7 cellular contexts compared by ENCODE assay signal in genomic region chr2:87569689-87570397, GRCh38.
DNase-seq lines count a peak whose midpoint lies in the region; ATAC-seq, FAIRE-seq and TF ChIP-seq lines count a peak whose summit lies in the region.
"Not testable (repeated sequence)": the region's sequence is repeated elsewhere in the genome, so short reads cannot be mapped to it uniquely, and the experiment has no call there.

No MANE protein-coding gene starts in this region.

- BruUV-seq in K562 (replicated peaks; lab: Mats Ljungman, UMichigan) = not testable (repeated sequence)

- DNase-seq in CD4-positive, alpha-beta T cell; activated T-cell treated with anti-CD3 and anti-CD28 coated beads, Interleukin-2, amount 50 U/mL, for 72 hours; sciatic nerve (ENCODE audit: low spot score): not testable (repeated sequence)
- DNase-seq in T-cell (peak in 1 of 34 experiments; percentile 40), K562 (ENCODE audit: extremely low read depth in 1 of 4, low spot score in 3 of 4) (peak in 2 of 4 experiments; percentile 0 to 1)
- peak; percentile 70 for DNase-seq in activated CD4-positive, alpha-beta T cell treated with anti-CD3 and anti-CD28 coated beads, Interleukin-2, amount 10 ng/mL, durations not matched to agents 24 days and 14 days

- not testable (repeated sequence) for H3K27ac ChIP-seq in CD4-positive, alpha-beta T cell (ENCODE audit: low read depth, low read length); K562 (ENCODE audit: extremely low read depth, low read depth, low read length)

- CTCF ChIA-PET in CD4-positive, alpha-beta T cell (lab: Charles Lee); T-cell (lab: Charles Lee); K562 (lab: Yijun Ruan, JAX; ENCODE audit: low intra/inter-chr PET ratio): not testable (repeated sequence)

- TF ChIP-seq CTCF in CD4-positive, alpha-beta T cell (IDR thresholded peaks at IDR 0.05); K562 (IDR thresholded peaks at IDR 0.05 in 2 of 3, conservative IDR thresholded peaks at IDR 0.05 in 1 of 3; ENCODE audit: insufficient read depth in 2 of 3, low read depth in 1 of 3, low read length in 3 of 3): not testable (repeated sequence)

- WGBS in K562 (ENCODE audit: insufficient coverage, low coverage, missing lambda C conversion rate) = 71% methylated on average over 9 of the region's 11 CpGs

- H3K9me1 ChIP-seq in K562 (ENCODE audit: control insufficient read depth, insufficient read depth, low read length) = not testable (repeated sequence)

- not testable (repeated sequence) for H3K9me3 Mint-ChIP-seq in CD4-positive, alpha-beta T cell; T-cell; activated CD4-positive, alpha-beta T cell treated with anti-CD3 and anti-CD28 coated beads, Interleukin-2, amount 10 ng/mL, durations not matched to agents 24 days and 14 days; activated T-cell treated with anti-CD3 and anti-CD28 coated beads, Interleukin-2, amount 50 U/mL, for 72 hours; activated naive CD4-positive, alpha-beta T cell treated with anti-CD3 and anti-CD28 coated beads, Interleukin-2, amount 50 U/mL, for 24 hours

- H3K27me3 ChIP-seq in CD4-positive, alpha-beta T cell (ENCODE audit: control insufficient read depth, insufficient read depth, low read length); K562 (ENCODE audit: control insufficient read depth in 2 of 2, insufficient read depth in 2 of 2, low read length in 2 of 2): not testable (repeated sequence)

- not testable (repeated sequence) for TF ChIP-seq EP300 in K562 (IDR thresholded peaks at IDR 0.05; ENCODE audit: low read length)

- FAIRE-seq in K562 (lab: Jason Lieb, UNC) = not testable (repeated sequence)

- POLR2A ChIA-PET in CD4-positive, alpha-beta T cell (lab: Charles Lee); T-cell (lab: Charles Lee); K562 (lab: Yijun Ruan, JAX): not testable (repeated sequence)

- H3K79me2 ChIP-seq in K562 (ENCODE audit: control insufficient read depth, insufficient read depth, low read length) = not testable (repeated sequence)

- peak overlapping the region; percentile 12 for H3K4me3 Mint-ChIP-seq in CD4-positive, alpha-beta T cell
- peak overlapping the region in 1 of 3 donors; percentile 62 for H3K4me3 Mint-ChIP-seq in T-cell
- H3K4me3 Mint-ChIP-seq in activated CD4-positive, alpha-beta T cell treated with anti-CD3 and anti-CD28 coated beads, Interleukin-2, amount 10 ng/mL, durations not matched to agents 24 days and 14 days = peak overlapping the region; percentile 73
- H3K4me3 Mint-ChIP-seq in activated T-cell treated with anti-CD3 and anti-CD28 coated beads, Interleukin-2, amount 50 U/mL, for 72 hours = peak overlapping the region; percentile 67 to 69
- peak overlapping the region; percentile 78 for H3K4me3 Mint-ChIP-seq in activated naive CD4-positive, alpha-beta T cell treated with anti-CD3 and anti-CD28 coated beads, Interleukin-2, amount 50 U/mL, for 24 hours

- not testable (repeated sequence) for H3K4me2 ChIP-seq in K562 (ENCODE audit: insufficient read depth, low read length)

- not testable (repeated sequence) for H3K9ac ChIP-seq in K562 (ENCODE audit: insufficient read depth in 1 of 2, low read depth in 2 of 2, low read length in 2 of 2)

- H2AFZ ChIP-seq in K562 (ENCODE audit: low read depth, low read length) = not testable (repeated sequence)

- not testable (repeated sequence) for H3K36me3 ChIP-seq in K562 (ENCODE audit: control insufficient read depth, insufficient read depth, low read length)

- peaks cover 15% of the 10 kb centered on the region for H3K4me1 Mint-ChIP-seq in CD4-positive, alpha-beta T cell (ENCODE audit: low read depth)
- H3K4me1 Mint-ChIP-seq in T-cell = peaks cover 6 to 22% (median 12%) of the 10 kb centered on the region in 3 donors
- peaks cover 12% of the 10 kb centered on the region for H3K4me1 Mint-ChIP-seq in activated CD4-positive, alpha-beta T cell treated with anti-CD3 and anti-CD28 coated beads, Interleukin-2, amount 10 ng/mL, durations not matched to agents 24 days and 14 days
- H3K4me1 Mint-ChIP-seq in activated T-cell treated with anti-CD3 and anti-CD28 coated beads, Interleukin-2, amount 50 U/mL, for 72 hours (ENCODE audit: low read depth) = peaks cover 19% of the 10 kb centered on the region
- peaks cover 28% of the 10 kb centered on the region for H3K4me1 Mint-ChIP-seq in activated naive CD4-positive, alpha-beta T cell treated with anti-CD3 and anti-CD28 coated beads, Interleukin-2, amount 50 U/mL, for 24 hours

- TF ChIP-seq RAD21 in K562 (CRISPR knock-in tag; conservative IDR thresholded peaks at IDR 0.05 in 1 of 2, IDR thresholded peaks at IDR 0.05 in 1 of 2) = not testable (repeated sequence)

- in situ Hi-C loops in K562 (cut with MboI) = not testable (repeated sequence)

- H3K27me3 Mint-ChIP-seq in CD4-positive, alpha-beta T cell; T-cell; activated CD4-positive, alpha-beta T cell treated with anti-CD3 and anti-CD28 coated beads, Interleukin-2, amount 10 ng/mL, durations not matched to agents 24 days and 14 days; activated T-cell treated with anti-CD3 and anti-CD28 coated beads, Interleukin-2, amount 50 U/mL, for 72 hours (ENCODE audit: low read depth); activated naive CD4-positive, alpha-beta T cell treated with anti-CD3 and anti-CD28 coated beads, Interleukin-2, amount 50 U/mL, for 24 hours: not testable (repeated sequence)

- TF ChIP-seq POLR2A in K562 (conservative IDR thresholded peaks at IDR 0.05) = not testable (repeated sequence)

- peak overlapping the region; percentile 84 for H3K27ac Mint-ChIP-seq in CD4-positive, alpha-beta T cell
- H3K27ac Mint-ChIP-seq in T-cell = peak overlapping the region; percentile 80 to 98
- H3K27ac Mint-ChIP-seq in activated CD4-positive, alpha-beta T cell treated with anti-CD3 and anti-CD28 coated beads, Interleukin-2, amount 10 ng/mL, durations not matched to agents 24 days and 14 days = peak overlapping the region; percentile 97
- not testable (repeated sequence) for H3K27ac Mint-ChIP-seq in activated T-cell treated with anti-CD3 and anti-CD28 coated beads, Interleukin-2, amount 50 U/mL, for 72 hours
- peak overlapping the region; percentile 98 for H3K27ac Mint-ChIP-seq in activated naive CD4-positive, alpha-beta T cell treated with anti-CD3 and anti-CD28 coated beads, Interleukin-2, amount 50 U/mL, for 24 hours

- ATAC-seq in CD4-positive, alpha-beta T cell (ENCODE audit: poor library complexity) = peak; percentile 88
- ATAC-seq in T-cell (replicated peaks in 1 of 4) = peak; percentile 77 to 98 (median 84)
- peak; percentile 72 to 87 for ATAC-seq in activated T-cell treated with anti-CD3 and anti-CD28 coated beads, Interleukin-2, amount 50 U/mL, for 72 hours (replicated peaks in 1 of 2)
- not testable (repeated sequence) for ATAC-seq in K562
- ATAC-seq in sciatic nerve = peak; percentile 66

- intact Hi-C loops in CD4-positive, alpha-beta T cell (cut with DNase I, micrococcal nuclease); activated CD4-positive, alpha-beta T cell treated with anti-CD3 and anti-CD28 coated beads, Interleukin-2, amount 10 ng/mL, durations not matched to agents 24 days and 14 days (cut with micrococcal nuclease); K562 (cut with micrococcal nuclease); sciatic nerve (cut with DNase I): not testable (repeated sequence)

- H3K4me1 ChIP-seq in K562 (replicated peaks in 1 of 2; ENCODE audit: control insufficient read depth in 2 of 2, insufficient read depth in 2 of 2, low read length in 2 of 2) = not testable (repeated sequence)

- not testable (repeated sequence) for H3K4me3 ChIP-seq in K562

- H3K9me3 ChIP-seq in CD4-positive, alpha-beta T cell (ENCODE audit: control insufficient read depth, low read length); K562 (replicated peaks; ENCODE audit: control insufficient read depth, insufficient read depth, low read depth, low read length): not testable (repeated sequence)

- not testable (repeated sequence) for H4K20me1 ChIP-seq in K562 (replicated peaks; ENCODE audit: control insufficient read depth, insufficient read depth, low read length)

- H3K36me3 Mint-ChIP-seq in CD4-positive, alpha-beta T cell (ENCODE audit: low read depth); T-cell; activated T-cell treated with anti-CD3 and anti-CD28 coated beads, Interleukin-2, amount 50 U/mL, for 72 hours (ENCODE audit: insufficient read depth in 2 of 2); activated naive CD4-positive, alpha-beta T cell treated with anti-CD3 and anti-CD28 coated beads, Interleukin-2, amount 50 U/mL, for 24 hours: not testable (repeated sequence)
- peaks cover 11% of the 10 kb centered on the region for H3K36me3 Mint-ChIP-seq in activated CD4-positive, alpha-beta T cell treated with anti-CD3 and anti-CD28 coated beads, Interleukin-2, amount 10 ng/mL, durations not matched to agents 24 days and 14 days (ENCODE audit: low read depth)

TF ChIP-seq in K562, 482 proteins besides CTCF, POLR2A, EP300 and RAD21:
- TF ChIP-seq MEIS2 (IDR thresholded peaks at IDR 0.05; ENCODE audit: partially characterized antibody) = peak; percentile 28
